In the genomic region with DNA sequence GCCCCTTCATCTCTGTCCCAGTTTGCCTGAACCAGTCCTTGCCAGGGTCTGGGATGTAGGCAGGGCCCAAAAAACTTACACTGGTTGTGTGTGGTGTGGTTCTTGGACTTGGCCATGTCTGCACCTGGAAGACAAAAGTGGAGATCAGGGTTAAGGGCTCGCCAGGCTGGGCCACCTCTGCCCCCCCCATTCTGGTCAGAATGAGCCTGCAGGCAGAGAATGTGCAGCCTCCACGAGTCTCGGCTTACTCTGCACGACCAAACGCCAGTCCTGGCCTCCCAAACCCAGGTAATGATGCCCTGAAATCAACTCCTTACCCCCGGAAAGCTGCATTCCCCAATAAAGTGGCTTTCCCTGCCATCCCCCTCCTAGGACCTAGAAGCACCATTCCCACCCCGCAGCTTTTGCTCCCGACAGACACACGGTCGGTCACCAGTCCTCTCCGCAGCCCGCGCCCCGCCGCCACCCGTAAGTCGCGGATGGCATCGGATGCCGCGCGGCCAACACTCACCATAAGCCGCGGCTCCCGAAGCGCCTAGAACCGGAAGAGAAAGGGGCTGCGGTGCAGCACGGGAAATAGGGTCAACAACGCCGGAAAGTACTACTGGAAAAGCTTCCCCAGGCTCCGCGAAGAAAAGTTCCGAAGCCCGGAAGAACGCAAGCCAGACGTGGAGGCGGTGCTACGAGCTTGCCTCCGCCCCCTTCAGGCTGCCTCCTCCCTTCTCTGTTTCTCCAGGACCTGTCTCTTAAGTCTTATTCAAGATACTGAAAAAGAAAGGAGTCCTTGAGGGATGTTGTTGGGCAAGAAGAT, we compare ENCODE assay signal across 8 cellular contexts. TPM values are rescaled to one million over a fixed set of nuclear protein-coding genes. Genes with fewer than 3 reads are reported as not detected.
DNase-seq lines count a peak whose midpoint lies in the region; ATAC-seq and TF ChIP-seq lines count a peak whose summit lies in the region.

A gene (minus strand): TSS at position 550 of the 811 bp plus-strand sequence. CDS start 434 bp downstream, at position 116.

- no peaks in the 10 kb centered on the region for H3K9me3 ChIP-seq in right lobe of liver

- H3K4me3 Mint-ChIP-seq in CD14-positive monocyte = peak within 1 kb of the TSS; percentile 100

- peaks cover 0 to 12% (median 4%) of the 10 kb centered on the region in 4 donors for H3K4me1 ChIP-seq in right lobe of liver

- H3K4me3 ChIP-seq in right lobe of liver = peak within 1 kb of the TSS; percentile 63 to 93 (median 89)

- peak within 1 kb of the TSS; percentile 67 to 93 (median 88) for H3K27ac ChIP-seq in right lobe of liver

- H3K27ac Mint-ChIP-seq in CD14-positive monocyte = peak within 1 kb of the TSS; percentile 98 to 100 (median 99)

- no peaks in the 10 kb centered on the region for H3K27me3 ChIP-seq in right lobe of liver

- TF ChIP-seq POLR2A in right lobe of liver (IDR thresholded peaks at IDR 0.05) = peak; percentile 64

- H3K4me1 Mint-ChIP-seq in CD14-positive monocyte = peaks cover 23% of the 10 kb centered on the region

- H3K27me3 Mint-ChIP-seq in CD14-positive monocyte (ENCODE audit: low read depth in 3 of 3) = peaks cover 0 to 3% (median 2%) of the 10 kb centered on the region in 3 donors

- TF ChIP-seq CTCF in CD14-positive monocyte (IDR thresholded peaks at IDR 0.05) (no peak), right lobe of liver (IDR thresholded peaks at IDR 0.05) (peak; percentile 12 to 48 (median 34))

- 0% methylated on average over 32 of the region's 40 CpGs for WGBS in right lobe of liver (ENCODE audit: insufficient coverage, low coverage, low lambda C conversion rate, missing lambda C conversion rate)

- no peaks in the 10 kb centered on the region for H3K9me3 Mint-ChIP-seq in CD14-positive monocyte

- intact Hi-C loops in CD14-positive monocyte (cut with micrococcal nuclease) = loop anchor here (2.0 to 5.0 kb wide), 2 partner anchors 53 to 57 kb away; a partner anchor contains a TSS
- intact Hi-C loops in right lobe of liver (cut with DNase I) = no loop called here

- H3K36me3 Mint-ChIP-seq in CD14-positive monocyte = peaks cover 23 to 41% of the 10 kb centered on the region in 2 donors

- ATAC-seq in GM19372 (IDR thresholded peaks at IDR 0.05; ENCODE audit: low read depth, unreplicated experiment) = peak; percentile 91
- peak; percentile 65 for ATAC-seq in HG03558 (IDR thresholded peaks at IDR 0.05; ENCODE audit: extremely low read depth, unreplicated experiment)
- ATAC-seq in right lobe of liver = peak; percentile 96 to 98 (median 96)

- DNase-seq in CD14-positive monocyte (ENCODE audit: low spot score) (peak; percentile 92), NCI-H82 (lab: John Stamatoyannopoulos, UW) (peak; percentile 95), dermis microvascular lymphatic vessel endothelial cell (ENCODE audit: low read depth in 2 of 2) (peak; percentile 93 to 95), right lobe of liver (peak; percentile 85 to 91 (median 90))
- DNase-seq in activated CD4-positive, alpha-beta T cell treated with anti-CD3 and anti-CD28 coated beads, Interleukin-2, amount 50 U/mL, for 4 hours = peak; percentile 90
- peak; percentile 94 for DNase-seq in stimulated activated CD4-positive, alpha-beta T cell treated with anti-CD3 and anti-CD28 coated beads, Interleukin-4, amount 100 ng/mL, for 24 hours

- H3K36me3 ChIP-seq in right lobe of liver = peaks cover 0 to 19% (median 8%) of the 10 kb centered on the region in 4 donors

RNA-seq across cellular contexts. Expression of the gene that starts here (rescaled TPM):
- 100 to 1,000 TPM; 753 to 856 TPM for polyA plus RNA-seq in CD14-positive monocyte
- 811 and 952 TPM in 2 replicates for total RNA-seq in dermis microvascular lymphatic vessel endothelial cell
- total RNA-seq in right lobe of liver = 100 to 1,000 TPM; 396 to 971 (median 447) TPM

Comparison
In these comparisons a context has a peak if more than half of its experiments do, and no peak if none do; other contexts are left out.
1. Peak in every context shown above with its lines: DNase-seq, ATAC-seq, H3K4me3 ChIP-seq and H3K27ac ChIP-seq.
2. intact Hi-C loops: an anchor here in CD14-positive monocyte (2.0 to 5.0 kb wide); none called in right lobe of liver.